26 cellular contexts compared by ENCODE assay signal in genomic region chr4:79906306-79906705, GRCh38.
"Had no signal": no experiment of that assay in that cellular context is flagged by ENCODE, and none has a peak within 500 bp of the region (broad histone marks: within the 10 kb centered on the region; RNA-seq: fewer than 3 reads in every experiment).

No MANE protein-coding gene starts in this region.

- H3K27me3 ChIP-seq: brain microvascular endothelial cell, cardiac muscle cell, MG63, Peyer's patch, SJSA1 had no signal

- H3K27ac ChIP-seq: brain microvascular endothelial cell, cardiac muscle cell, Peyer's patch, SJSA1 had no signal

- H3K27me3 Mint-ChIP-seq: activated B cell treated with CpG ODN at 0.5 μM for 24 hours; activated CD4-positive, alpha-beta memory T cell treated with anti-CD3 and anti-CD28 coated beads, Interleukin-2, amount 10 ng/mL, durations not matched to agents 7 days and 5 days; activated CD4-positive, alpha-beta T cell treated with anti-CD3 and anti-CD28 coated beads, Interleukin-2, amount 10 ng/mL, durations not matched to agents 24 days and 14 days; activated naive CD8-positive, alpha-beta T cell treated with anti-CD3 and anti-CD28 coated beads for 36 hours; activated T-helper 17 cell treated with anti-CD3 and anti-CD28 coated beads, Interleukin-2, amount 50 U/mL, for 72 hours had no signal

- H3K9me3 ChIP-seq: MG63, Peyer's patch, SJSA1 had no signal

- H3K4me3 ChIP-seq: cardiac muscle cell, MG63, Peyer's patch, SJSA1 had no signal

- DNase-seq: activated B cell treated with CpG ODN at 0.5 μM for 24 hours; activated CD4-positive, alpha-beta memory T cell treated with anti-CD3 and anti-CD28 coated beads, Interleukin-2, amount 10 ng/mL, durations not matched to agents 7 days and 5 days; activated CD4-positive, alpha-beta T cell treated with anti-CD3 and anti-CD28 coated beads for 1 hour; activated CD4-positive, alpha-beta T cell treated with anti-CD3 and anti-CD28 coated beads, Interleukin-2, amount 10 ng/mL, durations not matched to agents 24 days and 14 days; activated gamma-delta T cell; activated naive CD4-positive, alpha-beta T cell treated with anti-CD3 and anti-CD28 coated beads for 36 hours; activated naive CD8-positive, alpha-beta T cell treated with anti-CD3 and anti-CD28 coated beads for 36 hours; activated T-cell treated with anti-CD3 and anti-CD28 coated beads for 4 hours; activated T-cell treated with anti-CD3 and anti-CD28 coated beads, Interleukin-2, amount 50 U/mL, for 48 hours; brain microvascular endothelial cell; MG63; NCI-H1092 treated with DMSO at 0.1 percent for 48 hours; NCI-H1417 treated with DMSO at 0.1 percent for 48 hours; NCI-H1694; NCI-H2029 treated with DMSO at 0.1 percent for 48 hours; NCI-H345; NCI-H510A; NCI-H526 treated with DMSO at 0.1 percent for 48 hours; NCI-H82; Peyer's patch; SHP77; T-helper 9 cell had no signal

- H3K4me1 ChIP-seq: Peyer's patch, SJSA1 had no signal

- H3K9me3 Mint-ChIP-seq: activated B cell treated with CpG ODN at 0.5 μM for 24 hours; activated CD4-positive, alpha-beta memory T cell treated with anti-CD3 and anti-CD28 coated beads, Interleukin-2, amount 10 ng/mL, durations not matched to agents 7 days and 5 days; activated naive CD4-positive, alpha-beta T cell treated with anti-CD3 and anti-CD28 coated beads for 36 hours; T-helper 1 cell treated with Interleukin-12 subunit alpha and Interleukin-12 subunit beta and Interleukin-4 antibody, amounts not matched to agents 30 μg/mL and 1 μg/mL, for 36 hours had no signal

- H3K27ac Mint-ChIP-seq: activated B cell treated with CpG ODN at 0.5 μM for 24 hours; activated CD4-positive, alpha-beta memory T cell treated with anti-CD3 and anti-CD28 coated beads, Interleukin-2, amount 10 ng/mL, durations not matched to agents 7 days and 5 days; activated CD4-positive, alpha-beta T cell treated with anti-CD3 and anti-CD28 coated beads, Interleukin-2, amount 10 ng/mL, durations not matched to agents 24 days and 14 days; activated naive CD4-positive, alpha-beta T cell treated with anti-CD3 and anti-CD28 coated beads for 36 hours; activated naive CD8-positive, alpha-beta T cell treated with anti-CD3 and anti-CD28 coated beads for 36 hours; activated T-helper 17 cell treated with anti-CD3 and anti-CD28 coated beads, Interleukin-2, amount 50 U/mL, for 72 hours had no signal

- ATAC-seq: activated T-helper 17 cell treated with anti-CD3 and anti-CD28 coated beads, Interleukin-2, amount 50 U/mL, for 72 hours had no signal

- H3K4me3 Mint-ChIP-seq: activated B cell treated with CpG ODN at 0.5 μM for 24 hours; activated CD4-positive, alpha-beta memory T cell treated with anti-CD3 and anti-CD28 coated beads, Interleukin-2, amount 10 ng/mL, durations not matched to agents 7 days and 5 days; activated CD4-positive, alpha-beta T cell treated with anti-CD3 and anti-CD28 coated beads, Interleukin-2, amount 10 ng/mL, durations not matched to agents 24 days and 14 days; activated naive CD4-positive, alpha-beta T cell treated with anti-CD3 and anti-CD28 coated beads for 36 hours; activated naive CD8-positive, alpha-beta T cell treated with anti-CD3 and anti-CD28 coated beads for 36 hours; activated T-helper 17 cell treated with anti-CD3 and anti-CD28 coated beads, Interleukin-2, amount 50 U/mL, for 72 hours; T-helper 1 cell treated with Interleukin-12 subunit alpha and Interleukin-12 subunit beta and Interleukin-4 antibody, amounts not matched to agents 30 μg/mL and 1 μg/mL, for 36 hours had no signal

- H3K36me3 ChIP-seq: MG63 had no signal
